In the genomic region with DNA sequence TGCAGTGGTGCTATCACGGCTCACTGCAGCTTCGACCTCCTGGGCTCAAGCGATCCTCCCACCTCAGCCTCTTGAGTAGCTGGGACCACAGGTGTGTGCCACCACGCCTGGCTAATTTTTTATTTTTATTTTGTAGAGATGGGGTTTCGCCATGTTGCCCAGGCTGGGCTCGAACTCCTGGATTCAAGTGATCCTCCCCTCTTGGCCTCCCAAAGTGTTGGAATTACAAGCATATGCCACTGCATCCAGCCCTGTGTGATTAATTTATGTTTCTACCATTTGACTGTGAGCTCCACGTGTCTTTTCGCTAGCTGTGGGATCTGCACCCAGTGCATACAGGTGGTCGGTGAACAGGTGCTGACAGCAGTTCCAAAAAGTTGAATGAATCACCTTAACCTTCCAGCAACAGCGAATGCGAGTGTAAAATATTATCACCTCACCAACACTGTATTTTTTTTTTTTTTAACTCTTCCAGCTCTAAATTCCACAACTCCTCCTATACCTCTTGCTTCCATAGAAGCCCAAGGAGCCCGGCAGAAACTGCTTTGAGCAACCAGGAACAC, we compare ENCODE assay signal across 8 cellular contexts.
A peak's percentile ranks its signal among the peaks of the same experiment; 100 is the strongest.
DNase-seq lines count a peak whose midpoint lies in the region; ATAC-seq and TF ChIP-seq lines count a peak whose summit lies in the region.

No MANE protein-coding gene starts in this region.

- peak overlapping the region; percentile 50 for H3K4me2 ChIP-seq in parathyroid adenoma (ENCODE audit: low read length)

- H3K27ac ChIP-seq in parathyroid adenoma = no peak overlapping the region

- no peaks in the 10 kb centered on the region for H3K27me3 ChIP-seq in parathyroid adenoma (ENCODE audit: control insufficient read depth, insufficient read depth, low read length)

- H3K79me2 ChIP-seq in parathyroid adenoma = no peaks in the 10 kb centered on the region

- CTCF ChIA-PET in HEK293T (lab: Yijun Ruan, JAX) = interaction anchor here (1.0 kb wide), 1 partner anchor 281 kb away, joined by 3 read pairs; no protein-coding TSS in a partner anchor

- POLR2A ChIA-PET in HEK293T (lab: Yijun Ruan, JAX) = interaction anchor here (0.6 to 1.7 kb wide), 5 partner anchors 11 to 80 kb away, joined by 3 to 8 read pairs (median 3); no protein-coding TSS in a partner anchor

- peak; percentile 31 for ATAC-seq in HG03066 (IDR thresholded peaks at IDR 0.05; ENCODE audit: low read depth, unreplicated experiment)

- H2AFZ ChIP-seq in parathyroid adenoma = peak overlapping the region; percentile 78

- H3K4me3 ChIP-seq in parathyroid adenoma (ENCODE audit: low read depth, low read length) = peak overlapping the region; percentile 44

- H3K36me3 ChIP-seq in parathyroid adenoma (ENCODE audit: control insufficient read depth, insufficient read depth, low read length) = no peaks in the 10 kb centered on the region

- TF ChIP-seq CTCF in parathyroid adenoma (IDR thresholded peaks at IDR 0.05) = no peak

- peak; percentile 62 for DNase-seq in activated CD8-positive, alpha-beta memory T cell treated with anti-CD3 and anti-CD28 coated beads for 24 hours
- DNase-seq in activated CD8-positive, alpha-beta memory T cell treated with anti-CD3 and anti-CD28 coated beads, Interleukin-2, amount 50 U/mL, for 48 hours = no peak
- peak; percentile 2 for DNase-seq in amniotic epithelial cell (ENCODE audit: low read depth)
- no peak for DNase-seq in stimulated activated CD4-positive, alpha-beta T cell treated with anti-CD3 and anti-CD28 coated beads, Interleukin-12 subunit alpha, Interleukin-12 subunit beta, amount 100 ng/mL, for 4 hours
- DNase-seq in HEK293T (ENCODE audit: extremely low spot score) = no peak
- no peak for DNase-seq in NCI-H2081 (lab: John Stamatoyannopoulos, UW)

- no peak overlapping the region for H3K9ac ChIP-seq in parathyroid adenoma

- no peaks in the 10 kb centered on the region for H3K4me1 ChIP-seq in parathyroid adenoma

- H3K9me3 ChIP-seq in parathyroid adenoma (ENCODE audit: control insufficient read depth, low read length) = no peaks in the 10 kb centered on the region

TF ChIP-seq in HEK293T, 16 proteins besides CTCF, POLR2A, EP300 and RAD21:
- TF ChIP-seq LEF1 (IDR thresholded peaks at IDR 0.05; ENCODE audit: borderline replicate concordance) (no peak), L3MBTL2 (conservative IDR thresholded peaks at IDR 0.05) (no peak), FOXK2 (IDR thresholded peaks at IDR 0.05) (no peak), ZNF384 (IDR thresholded peaks at IDR 0.05) (no peak), FOXA1 (IDR thresholded peaks at IDR 0.05) (no peak), BHLHE40 (IDR thresholded peaks at IDR 0.05; ENCODE audit: borderline replicate concordance) (no peak), HDGF (IDR thresholded peaks at IDR 0.05; ENCODE audit: borderline replicate concordance) (no peak), NFRKB (IDR thresholded peaks at IDR 0.05) (no peak), ELF4 (IDR thresholded peaks at IDR 0.05) (no peak), FOXM1 (IDR thresholded peaks at IDR 0.05; ENCODE audit: borderline replicate concordance) (no peak), TARDBP (IDR thresholded peaks at IDR 0.05) (no peak), SP1 (IDR thresholded peaks at IDR 0.05) (no peak), ARNT (IDR thresholded peaks at IDR 0.05) (no peak), CTBP1 (IDR thresholded peaks at IDR 0.05; ENCODE audit: borderline replicate concordance) (no peak), SUZ12 (IDR thresholded peaks at IDR 0.05) (no peak)
- TF ChIP-seq, protein P1, sequence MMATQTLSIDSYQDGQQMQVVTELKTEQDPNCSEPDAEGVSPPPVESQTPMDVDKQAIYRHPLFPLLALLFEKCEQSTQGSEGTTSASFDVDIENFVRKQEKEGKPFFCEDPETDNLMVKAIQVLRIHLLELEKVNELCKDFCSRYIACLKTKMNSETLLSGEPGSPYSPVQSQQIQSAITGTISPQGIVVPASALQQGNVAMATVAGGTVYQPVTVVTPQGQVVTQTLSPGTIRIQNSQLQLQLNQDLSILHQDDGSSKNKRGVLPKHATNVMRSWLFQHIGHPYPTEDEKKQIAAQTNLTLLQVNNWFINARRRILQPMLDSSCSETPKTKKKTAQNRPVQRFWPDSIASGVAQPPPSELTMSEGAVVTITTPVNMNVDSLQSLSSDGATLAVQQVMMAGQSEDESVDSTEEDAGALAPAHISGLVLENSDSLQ (IDR thresholded peaks at IDR 0.05) = no peak

Comparison
In these comparisons a context has a peak if more than half of its experiments do, and no peak if none do; other contexts are left out.
1. DNase-seq: peak in activated CD8-positive, alpha-beta memory T cell treated with anti-CD3 and anti-CD28 coated beads for 24 hours (single experiment) and amniotic epithelial cell (single experiment); none in activated CD8-positive, alpha-beta memory T cell treated with anti-CD3 and anti-CD28 coated beads, Interleukin-2, amount 50 U/mL, for 48 hours (single experiment), stimulated activated CD4-positive, alpha-beta T cell treated with anti-CD3 and anti-CD28 coated beads, Interleukin-12 subunit alpha, Interleukin-12 subunit beta, amount 100 ng/mL, for 4 hours (single experiment), HEK293T (single experiment) and NCI-H2081 (0 of 2).